In the genomic region with DNA sequence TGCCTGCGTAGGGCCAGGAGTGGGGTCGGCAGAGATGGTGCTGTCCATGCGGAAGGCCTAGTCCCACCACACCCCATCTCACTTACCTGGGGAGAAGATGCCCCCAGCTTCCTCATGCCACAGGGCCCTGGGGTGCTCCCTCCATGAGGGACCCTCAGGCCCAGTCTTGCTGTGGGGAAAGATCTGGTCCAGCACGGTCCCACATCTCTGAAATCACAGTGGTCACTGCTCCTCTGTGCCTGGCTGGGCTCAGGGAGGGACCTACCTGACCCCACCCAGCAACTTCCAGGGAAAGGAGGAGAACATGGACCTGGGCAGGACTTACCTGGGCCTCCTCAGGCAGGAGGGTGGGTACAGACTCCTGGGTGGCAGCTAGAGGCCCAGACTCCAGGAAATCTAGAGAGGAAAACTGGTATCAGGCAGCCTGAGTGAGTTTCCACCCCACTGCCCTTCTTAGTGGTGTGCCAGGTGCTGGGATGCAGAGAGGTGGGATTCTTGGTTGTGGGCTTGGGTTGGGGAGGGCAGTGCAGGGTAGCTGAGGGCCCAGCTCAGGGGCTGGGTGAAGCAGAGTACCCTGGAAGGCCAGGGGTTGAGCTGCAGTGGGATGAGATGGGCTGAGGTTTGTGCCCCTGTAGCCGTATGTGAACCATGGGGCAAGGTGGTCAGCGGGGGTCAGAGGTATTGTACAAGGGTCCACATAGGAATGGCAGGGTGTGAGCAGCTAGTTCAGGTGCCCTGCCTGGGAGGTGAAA, we compare ENCODE assay signal across 1 cellular context.
TF ChIP-seq lines count a peak whose summit lies in the region.

No MANE protein-coding gene starts in this region.

TF ChIP-seq in HCT116, 20 proteins besides CTCF, POLR2A, EP300 and RAD21:
- peak; percentile 5; the same call in 1 of the 2 replicates for TF ChIP-seq POLR2AphosphoS5 (IDR thresholded peaks at IDR 0.05; ENCODE audit: low read depth, low read length)
- no peak for TF ChIP-seq CEBPB (IDR thresholded peaks at IDR 0.05; ENCODE audit: low read depth)
- TF ChIP-seq EGR1 (IDR thresholded peaks at IDR 0.05; ENCODE audit: low read depth): no peak
- TF ChIP-seq ELF1 (IDR thresholded peaks at IDR 0.05; ENCODE audit: borderline replicate concordance, low read depth): no peak
